ENCODE assay signal across 1 cellular context in genomic region chr11:844693-845644, GRCh38.
TF ChIP-seq lines count a peak whose summit lies in the region.

No MANE protein-coding gene starts in this region.

TF ChIP-seq in GM12878, 131 proteins besides CTCF, POLR2A, EP300 and RAD21:
- TF ChIP-seq BHLHE40 (IDR thresholded peaks at IDR 0.05; ENCODE audit: borderline replicate concordance in 1 of 2, low read depth in 2 of 2, low read length in 1 of 2) (peak; percentile 45 to 76; a peak in 2 of 4 replicates), MYC (IDR thresholded peaks at IDR 0.05; ENCODE audit: insufficient read depth, insufficient read length, insufficient replicate concordance, low read length, severe bottlenecking) (no peak), ZNF274 (IDR thresholded peaks at IDR 0.05; ENCODE audit: insufficient read depth, insufficient read length) (no peak), HDGF (IDR thresholded peaks at IDR 0.05) (peak; percentile 72; the same call in 1 of the 2 replicates), HDAC6 (IDR thresholded peaks at IDR 0.05; ENCODE audit: unreplicated experiment) (no peak), TAF1 (IDR thresholded peaks at IDR 0.05; ENCODE audit: borderline replicate concordance, low read depth, low read length) (no peak), NR2F1 (conservative IDR thresholded peaks at IDR 0.05) (0 out of 2 replicates have a peak, but pooled peaks have one; percentile 15), SKIL (IDR thresholded peaks at IDR 0.05; ENCODE audit: low read depth, poor library complexity, severe bottlenecking) (no peak), MTA2 (IDR thresholded peaks at IDR 0.05; ENCODE audit: low read depth) (peak; percentile 26; the same call in 1 of the 2 replicates), SP1 (IDR thresholded peaks at IDR 0.05; ENCODE audit: low read depth, low read length) (no peak), RFX5 (IDR thresholded peaks at IDR 0.05; ENCODE audit: low read depth, low read length) (no peak), ATF2 (IDR thresholded peaks at IDR 0.05; ENCODE audit: low read length) (no peak), MYB (IDR thresholded peaks at IDR 0.05; ENCODE audit: borderline replicate concordance, low read depth, low read length) (no peak), ZNF24 (IDR thresholded peaks at IDR 0.05) (no peak), POLR2AphosphoS2 (IDR thresholded peaks at IDR 0.05; ENCODE audit: low read depth, low read length) (no peak), SIN3A (IDR thresholded peaks at IDR 0.05; ENCODE audit: low read depth, low read length) (no peak), SUZ12 (IDR thresholded peaks at IDR 0.05; ENCODE audit: unreplicated experiment) (no peak), BACH1 (IDR thresholded peaks at IDR 0.05; ENCODE audit: borderline replicate concordance) (0 out of 2 replicates have a peak, but pooled peaks have one; percentile 5), NR2C2 (IDR thresholded peaks at IDR 0.05; ENCODE audit: borderline replicate concordance, control insufficient read depth, insufficient read length, low read depth) (no peak), E2F8 (IDR thresholded peaks at IDR 0.05; ENCODE audit: low read depth, partially characterized antibody) (no peak), RELA (IDR thresholded peaks at IDR 0.05; ENCODE audit: borderline replicate concordance, partially characterized antibody) (no peak), CHD2 (IDR thresholded peaks at IDR 0.05; ENCODE audit: borderline replicate concordance, low read depth, low read length) (no peak), ZBTB40 (IDR thresholded peaks at IDR 0.05; ENCODE audit: borderline replicate concordance) (no peak), GATAD2B (conservative IDR thresholded peaks at IDR 0.05; ENCODE audit: low read depth) (no peak), ZBED1 (IDR thresholded peaks at IDR 0.05; ENCODE audit: borderline replicate concordance) (no peak), KAT2A (conservative IDR thresholded peaks at IDR 0.05; ENCODE audit: control insufficient read depth, low read depth, low read length) (no peak), PBX3 (IDR thresholded peaks at IDR 0.05; ENCODE audit: insufficient replicate concordance, low read depth, low read length) (no peak), IKZF1 (conservative IDR thresholded peaks at IDR 0.05) (peak; percentile 24; the same call in 1 of the 2 replicates), SIX5 (IDR thresholded peaks at IDR 0.05; ENCODE audit: low read depth, low read length, severe bottlenecking) (no peak), RUNX3 (IDR thresholded peaks at IDR 0.05; ENCODE audit: low read length) (no peak), MXI1 (IDR thresholded peaks at IDR 0.05; ENCODE audit: low read depth, low read length) (peak; percentile 34; the same call in 1 of the 2 replicates), BMI1 (IDR thresholded peaks at IDR 0.05; ENCODE audit: borderline replicate concordance) (0 out of 2 replicates have a peak, but pooled peaks have one; percentile 21)
